Comparison of ENCODE assay signal across 19 cellular contexts in genomic region chr14:54813081-54813480, GRCh38.
DNase-seq lines count a peak whose midpoint lies in the region; FAIRE-seq and TF ChIP-seq lines count a peak whose summit lies in the region.
"Had no signal": no experiment of that assay in that cellular context is flagged by ENCODE, and none has a peak within 500 bp of the region (broad histone marks: within the 10 kb centered on the region; RNA-seq: fewer than 3 reads in every experiment).

No MANE protein-coding gene starts in this region.

- no peaks in the 10 kb centered on the region for H3K4me1 Mint-ChIP-seq in H9
- peaks cover 11% of the 10 kb centered on the region for H3K4me1 Mint-ChIP-seq in CD14-positive monocyte
- H3K4me1 Mint-ChIP-seq: B cell; CD4-positive, CD25-positive, alpha-beta regulatory T cell; CD8-positive, alpha-beta memory T cell had no signal

- no peak overlapping the region for H2BK120ac ChIP-seq in H9 (ENCODE audit: low read depth, low read length, poor library complexity, severe bottlenecking)

- H3K27ac Mint-ChIP-seq in H9 (no peak overlapping the region), CD14-positive monocyte (no peak overlapping the region)
- H3K27ac Mint-ChIP-seq: B cell; CD4-positive, CD25-positive, alpha-beta regulatory T cell had no signal

- no peak overlapping the region for H3K23ac ChIP-seq in H9 (ENCODE audit: insufficient read length, low read depth, low read length)

- TF ChIP-seq CTCF in H9 (conservative IDR thresholded peaks at IDR 0.05) (no peak), bronchial epithelial cell (IDR thresholded peaks at IDR 0.05; ENCODE audit: insufficient read depth, low read length, severe bottlenecking) (no peak), esophagus muscularis mucosa (IDR thresholded peaks at IDR 0.05) (no peak), CD14-positive monocyte (IDR thresholded peaks at IDR 0.05) (no peak)

- H3K4me3 Mint-ChIP-seq in H9 = no peak overlapping the region
- H3K4me3 Mint-ChIP-seq in CD14-positive monocyte = no peak overlapping the region
- H3K4me3 Mint-ChIP-seq: B cell; CD4-positive, CD25-positive, alpha-beta regulatory T cell; CD8-positive, alpha-beta memory T cell had no signal

- no peak overlapping the region for H4K5ac ChIP-seq in H9 (ENCODE audit: insufficient read length, low read depth, low read length)

- DNase-seq in GM12891 (ENCODE audit: insufficient read length, low spot score) (no peak), H9 (peak; percentile 7), bronchial epithelial cell (ENCODE audit: low read depth) (peak; percentile 75), esophagus muscularis mucosa (ENCODE audit: extremely low spot score) (peak; percentile 45), CD14-positive monocyte (ENCODE audit: low spot score) (no peak), hepatic stellate cell (ENCODE audit: low spot score) (no peak), HCEC 1CT (no peak)
- DNase-seq: CD4-positive, CD25-positive, alpha-beta regulatory T cell; CD8-positive, alpha-beta memory T cell; COR-L47; DMS 273 treated with DMSO at 0.1 percent for 48 hours; DMS53; DND-41; EL; GOT3; H7 had no signal

- no peak overlapping the region for H4K8ac ChIP-seq in H9 (replicated peaks; ENCODE audit: insufficient read length, low read depth, low read length)

- H3K27me3 ChIP-seq in H9 (ENCODE audit: insufficient read depth, low read length) = no peaks in the 10 kb centered on the region
- H3K27me3 ChIP-seq in bronchial epithelial cell (ENCODE audit: control insufficient read depth, insufficient read depth, low read length) = no peaks in the 10 kb centered on the region
- peaks cover 0 to 7% (median 0%) of the 10 kb centered on the region in 4 donors for H3K27me3 ChIP-seq in esophagus muscularis mucosa
- H3K27me3 ChIP-seq: BLaER1 treated with 17β-estradiol and CSF1 and Interleukin-3, amounts not matched to agents 10 nM and 100 nM had no signal

- H4K20me1 ChIP-seq in H9 (ENCODE audit: control insufficient read depth, insufficient read depth, insufficient read length) = no peaks in the 10 kb centered on the region
- H4K20me1 ChIP-seq: BLaER1 treated with 17β-estradiol and CSF1 and Interleukin-3, amounts not matched to agents 10 nM and 100 nM had no signal

- no peaks in the 10 kb centered on the region for H3K36me3 ChIP-seq in bronchial epithelial cell (ENCODE audit: control insufficient read depth, insufficient read depth, low read length)
- no peaks in the 10 kb centered on the region for H3K36me3 ChIP-seq in esophagus muscularis mucosa
- H3K36me3 ChIP-seq: BLaER1 treated with 17β-estradiol and CSF1 and Interleukin-3, amounts not matched to agents 10 nM and 100 nM had no signal

- H3K4ac ChIP-seq in H9 (ENCODE audit: low read depth, low read length) = no peak overlapping the region

- TF ChIP-seq EP300 in esophagus muscularis mucosa (IDR thresholded peaks at IDR 0.05) = no peak

- no peak overlapping the region for H3K56ac ChIP-seq in H9 (ENCODE audit: insufficient read length, low read depth, low read length)

- intact Hi-C loops in esophagus muscularis mucosa (cut with DNase I) (no loop called here), CD14-positive monocyte (cut with micrococcal nuclease) (no loop called here)

- H2AFZ ChIP-seq in H9 (ENCODE audit: low read length) = no peak overlapping the region

- H2BK15ac ChIP-seq in H9 (ENCODE audit: low read depth, low read length) = no peak overlapping the region

- H2AK5ac ChIP-seq in H9 (ENCODE audit: insufficient read length, low read length) = no peak overlapping the region

- H3K9me3 ChIP-seq in H9 (ENCODE audit: control insufficient read depth, low read depth, low read length) (no peaks in the 10 kb centered on the region), esophagus muscularis mucosa (no peaks in the 10 kb centered on the region)

- H2BK12ac ChIP-seq in H9 (ENCODE audit: insufficient read length, low read depth, low read length) = no peak overlapping the region

- H3K9me3 Mint-ChIP-seq in H9 (peaks cover 0 to 4% of the 10 kb centered on the region in 2 experiments; a peak in 1 of 5 replicates), CD14-positive monocyte (peaks cover 0 to 3% (median 0%) of the 10 kb centered on the region in 7 donors)
- H3K9me3 Mint-ChIP-seq: CD4-positive, CD25-positive, alpha-beta regulatory T cell; CD8-positive, alpha-beta memory T cell had no signal

- H3K36me3 Mint-ChIP-seq in H9 (ENCODE audit: insufficient read depth in 1 of 3, low read depth in 3 of 3) (no peaks in the 10 kb centered on the region; a peak in 1 of 7 replicates), CD14-positive monocyte (no peaks in the 10 kb centered on the region)
- H3K36me3 Mint-ChIP-seq: CD4-positive, CD25-positive, alpha-beta regulatory T cell had no signal

- H3K18ac ChIP-seq in H9 (ENCODE audit: insufficient read length, low read depth, low read length) = no peak overlapping the region

- no peaks in the 10 kb centered on the region for H3K23me2 ChIP-seq in H9 (ENCODE audit: insufficient read length, low read depth, low read length, poor library complexity, severe bottlenecking)

- H3K79me2 ChIP-seq in H9 (ENCODE audit: insufficient read depth, low read length) = no peaks in the 10 kb centered on the region

- no peak overlapping the region for H3T11ph ChIP-seq in H9 (ENCODE audit: low read length)

- no peak overlapping the region for H3K9ac ChIP-seq in H9 (ENCODE audit: extremely low read depth, insufficient read length, low read length)
- H3K9ac ChIP-seq: BLaER1 treated with 17β-estradiol and CSF1 and Interleukin-3, amounts not matched to agents 10 nM and 100 nM had no signal

- FAIRE-seq in GM12891 (lab: Jason Lieb, UNC) (peak; percentile 68), bronchial epithelial cell (lab: Jason Lieb, UNC) (peak; percentile 47)
- FAIRE-seq: GM12878 had no signal

- H3K27ac ChIP-seq in H9 (ENCODE audit: insufficient read length, low read depth, low read length) (no peak overlapping the region), esophagus muscularis mucosa (replicated peaks in 1 of 4) (no peak overlapping the region)
- H3K27ac ChIP-seq: BLaER1 treated with 17β-estradiol and CSF1 and Interleukin-3, amounts not matched to agents 10 nM and 100 nM had no signal

- H3K4me3 ChIP-seq in bronchial epithelial cell (ENCODE audit: low read depth, low read length) (no peak overlapping the region), esophagus muscularis mucosa (no peak overlapping the region)
- H3K4me3 ChIP-seq: BLaER1 treated with 17β-estradiol and CSF1 and Interleukin-3, amounts not matched to agents 10 nM and 100 nM; GM12878 had no signal

- no peak overlapping the region for H3K4me2 ChIP-seq in H9 (ENCODE audit: insufficient read depth, insufficient read length, low read length)

- H4K91ac ChIP-seq in H9 (ENCODE audit: insufficient read length, low read depth, low read length) = no peak overlapping the region

- H3K14ac ChIP-seq in H9 (ENCODE audit: insufficient read depth, low read length) = no peak overlapping the region

- H3K4me1 ChIP-seq in H9 (ENCODE audit: insufficient read depth, low read length) = no peaks in the 10 kb centered on the region
- no peaks in the 10 kb centered on the region for H3K4me1 ChIP-seq in esophagus muscularis mucosa

- peaks cover 7% of the 10 kb centered on the region; the same call in 1 of the 2 replicates for H3K27me3 Mint-ChIP-seq in H9 (ENCODE audit: low read depth)
- H3K27me3 Mint-ChIP-seq in CD14-positive monocyte (ENCODE audit: low read depth in 3 of 3) = no peaks in the 10 kb centered on the region
- H3K27me3 Mint-ChIP-seq: B cell had no signal

- H3K79me1 ChIP-seq in H9 (ENCODE audit: insufficient read depth, low read depth, low read length, poor library complexity, severe bottlenecking) = no peaks in the 10 kb centered on the region

- H2BK5ac ChIP-seq in H9 (ENCODE audit: insufficient read length, low read length) = no peak overlapping the region

- TF ChIP-seq POLR2A in GM12891 (IDR thresholded peaks at IDR 0.05; ENCODE audit: low read depth, low read length) (no peak), esophagus muscularis mucosa (IDR thresholded peaks at IDR 0.05; ENCODE audit: low read depth) (no peak)

- no CpG with 5 or more reads among the region's 2 CpGs for WGBS in H9 (ENCODE audit: extremely low coverage, insufficient read length, low lambda C conversion rate)
- 86% methylated on average over 2 of the region's 2 CpGs for WGBS in esophagus muscularis mucosa

- no peak overlapping the region for H2BK20ac ChIP-seq in H9 (ENCODE audit: low read depth, low read length, poor library complexity, severe bottlenecking)

TF ChIP-seq in GM12891, 5 proteins besides CTCF, POLR2A, EP300 and RAD21:
- TF ChIP-seq PAX5 (IDR thresholded peaks at IDR 0.05; ENCODE audit: insufficient read depth, low read length, severe bottlenecking) = no peak
- no peak for TF ChIP-seq POU2F2 (IDR thresholded peaks at IDR 0.05; ENCODE audit: low read depth, low read length)
- TF ChIP-seq POLR2AphosphoS5 (IDR thresholded peaks at IDR 0.05; ENCODE audit: low read depth, low read length) = no peak
- no peak for TF ChIP-seq TAF1 (IDR thresholded peaks at IDR 0.05; ENCODE audit: low read depth, low read length)
- TF ChIP-seq SPI1 (IDR thresholded peaks at IDR 0.05; ENCODE audit: low read depth, low read length) = no peak

Comparison
In these comparisons a context has a peak if more than half of its experiments do, and no peak if none do; other contexts are left out.
1. DNase-seq: peak in H9 (single experiment), bronchial epithelial cell (single experiment) and esophagus muscularis mucosa (single experiment); none in GM12891 (single experiment), CD14-positive monocyte (single experiment), hepatic stellate cell (single experiment) and HCEC 1CT (single experiment).